ENCODE assay signal across 9 cellular contexts in the genomic region with DNA sequence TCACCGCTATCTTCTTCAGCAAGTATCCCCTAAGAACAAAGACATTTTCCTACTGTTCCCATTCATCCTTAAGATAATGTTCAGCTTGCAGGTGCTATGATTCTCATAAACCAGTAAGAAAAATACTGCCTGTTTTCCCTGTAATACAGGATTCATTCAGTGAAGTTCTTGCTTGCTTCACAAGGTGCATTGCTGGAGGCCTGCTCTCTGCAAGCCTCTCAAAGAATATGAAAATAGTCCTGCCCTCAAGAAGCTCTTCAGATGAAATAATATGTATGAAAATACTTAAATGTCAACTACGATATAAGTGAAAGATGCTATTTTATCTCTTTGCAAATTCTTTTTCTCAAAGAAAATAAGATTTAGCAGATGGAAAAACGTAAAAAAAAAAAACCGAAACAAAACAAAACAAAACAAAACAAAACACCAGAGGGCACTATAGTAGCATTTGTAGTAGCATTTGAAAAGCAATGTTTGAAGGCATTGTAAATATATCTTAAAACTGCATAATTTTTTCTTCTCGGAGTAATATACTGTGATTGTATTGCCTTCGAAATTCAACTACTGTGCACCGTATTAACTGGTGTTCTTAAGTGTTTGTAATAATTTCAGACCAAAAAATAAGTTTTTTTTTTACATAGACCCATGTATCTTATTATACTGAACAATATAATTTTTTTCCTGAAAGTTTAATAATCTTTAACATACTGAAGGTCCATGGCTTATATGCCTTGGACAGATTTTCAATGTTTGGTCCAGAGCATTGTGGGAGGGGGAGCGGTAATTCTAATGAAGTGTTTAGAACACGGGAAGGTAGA. TPM values are rescaled to one million over a fixed set of nuclear protein-coding genes. Genes with fewer than 3 reads are reported as not detected.
DNase-seq lines count a peak whose midpoint lies in the region; ATAC-seq and TF ChIP-seq lines count a peak whose summit lies in the region.
"Had no signal": no experiment of that assay in that cellular context is flagged by ENCODE, and none has a peak within 500 bp of the region (broad histone marks: within the 10 kb centered on the region; RNA-seq: fewer than 3 reads in every experiment).

No MANE protein-coding gene starts in this region.

- H3K36me3 ChIP-seq in DND-41 (ENCODE audit: insufficient read depth, low read length), result no peaks in the 10 kb centered on the region

- no peaks in the 10 kb centered on the region for H3K4me1 ChIP-seq in DND-41 (ENCODE audit: insufficient read depth, low read length)
- H3K4me1 ChIP-seq in foreskin keratinocyte, result no peaks in the 10 kb centered on the region

- H3K9me3 ChIP-seq in DND-41 (ENCODE audit: insufficient read depth, low read length, severe bottlenecking), result no peaks in the 10 kb centered on the region

- in situ Hi-C loops in astrocyte of the cerebellum (cut with HindIII; ENCODE audit: low sequenced_read_pairs), result no loop called here

- no peaks in the 10 kb centered on the region for H3K79me2 ChIP-seq in DND-41 (ENCODE audit: insufficient read depth, low read length)

- TF ChIP-seq CTCF in DND-41 (IDR thresholded peaks at IDR 0.05; ENCODE audit: borderline replicate concordance, extremely low read depth, low read length, poor library complexity, severe bottlenecking) (peak; percentile 51), astrocyte of the cerebellum (IDR thresholded peaks at IDR 0.05; ENCODE audit: low read depth, low read length, missing control alignments) (no peak), foreskin keratinocyte (conservative IDR thresholded peaks at IDR 0.05) (no peak)

- H2AFZ ChIP-seq in DND-41 (ENCODE audit: low read depth, low read length), result peak overlapping the region; percentile 49; the same call in 1 of the 2 replicates

- no peak overlapping the region for H3K27ac ChIP-seq in DND-41 (ENCODE audit: low read length)
- H3K27ac ChIP-seq in foreskin keratinocyte, result no peak overlapping the region

- no peak overlapping the region for H3K4me2 ChIP-seq in DND-41 (ENCODE audit: insufficient read depth, low read length)

- H3K9ac ChIP-seq in DND-41 (ENCODE audit: low read depth, low read length), result no peak overlapping the region

- no peak for DNase-seq in DND-41
- peak; percentile 42 to 62 for DNase-seq in Kasumi-1 (lab: John Stamatoyannopoulos, UW)
- peak; percentile 5 for DNase-seq in astrocyte of the cerebellum (ENCODE audit: low read depth)
- peak; percentile 24 to 29 for DNase-seq in lung microvascular endothelial cell (ENCODE audit: low read depth in 2 of 2)
- no peak for DNase-seq in activated CD4-positive, alpha-beta T cell treated with anti-CD3 and anti-CD28 coated beads, Interleukin-2, amount 50 U/mL, for 1 hour
- no peak for DNase-seq in foreskin keratinocyte
- no peak for DNase-seq in AG08396 (ENCODE audit: low spot score)
- DNase-seq: NCI-H1436 had no signal

- no peaks in the 10 kb centered on the region for H3K27me3 ChIP-seq in DND-41 (ENCODE audit: insufficient read depth, low read length, poor library complexity)
- H3K27me3 ChIP-seq in foreskin keratinocyte, result no peaks in the 10 kb centered on the region

- no peaks in the 10 kb centered on the region for H4K20me1 ChIP-seq in DND-41 (ENCODE audit: insufficient read depth, low read length)

- no peak overlapping the region for H3K4me3 ChIP-seq in DND-41 (ENCODE audit: low read depth in 1 of 2, low read length in 2 of 2)
- H3K4me3 ChIP-seq in astrocyte of the cerebellum (ENCODE audit: low read depth, low read length), result no peak overlapping the region

- ATAC-seq in DND-41 (ENCODE audit: insufficient read depth, low read depth) (no peak), foreskin keratinocyte (no peak), HG02588 (IDR thresholded peaks at IDR 0.05; ENCODE audit: unreplicated experiment) (no peak)

RNA-seq across cellular contexts. Expression of a gene that starts 26.0 kb away (rescaled TPM):
- total RNA-seq in lung microvascular endothelial cell (not detected in 2 replicates), foreskin keratinocyte (not detected in 2 replicates)
- polyA plus RNA-seq in foreskin keratinocyte, result not detected in 2 replicates

RNA-seq across cellular contexts. Expression of a gene that starts 29.5 kb away (rescaled TPM):
- 36.7 and 50.3 TPM in 2 replicates for total RNA-seq in lung microvascular endothelial cell
- 171 and 172 TPM in 2 replicates for total RNA-seq in foreskin keratinocyte
- polyA plus RNA-seq in foreskin keratinocyte, result 189 and 222 TPM in 2 replicates

Comparison
In these comparisons a context has a peak if more than half of its experiments do, and no peak if none do; other contexts are left out.
1. DNase-seq: peak in Kasumi-1 (2 of 2), astrocyte of the cerebellum (single experiment) and lung microvascular endothelial cell (2 of 2); none in DND-41 (single experiment), activated CD4-positive, alpha-beta T cell treated with anti-CD3 and anti-CD28 coated beads, Interleukin-2, amount 50 U/mL, for 1 hour (single experiment), foreskin keratinocyte (0 of 2) and AG08396 (single experiment).